7 cellular contexts compared by ENCODE assay signal in genomic region chr2:221104391-221104811, GRCh38.
DNase-seq lines count a peak whose midpoint lies in the region; ATAC-seq lines count a peak whose summit lies in the region.

No MANE protein-coding gene starts in this region.

- no peaks in the 10 kb centered on the region for H3K9me3 Mint-ChIP-seq in activated T-helper 17 cell treated with anti-CD3 and anti-CD28 coated beads, Interleukin-2, amount 50 U/mL, for 72 hours

- peaks cover 0 to 2% (median 0%) of the 10 kb centered on the region in 5 donors for H3K27me3 ChIP-seq in subcutaneous abdominal adipose tissue (ENCODE audit: control insufficient read depth in 5 of 5, insufficient read depth in 4 of 5, low read length in 5 of 5)

- peak overlapping the region; percentile 8 to 44 (median 23) for H3K4me3 ChIP-seq in subcutaneous abdominal adipose tissue (ENCODE audit: low read depth in 1 of 5, low read length in 5 of 5)

- H3K4me1 ChIP-seq in subcutaneous abdominal adipose tissue (ENCODE audit: control insufficient read depth in 5 of 5, insufficient read depth in 5 of 5, low read length in 5 of 5), result peaks cover 0 to 12% (median 10%) of the 10 kb centered on the region in 5 donors

- H3K27me3 Mint-ChIP-seq in activated T-helper 17 cell treated with anti-CD3 and anti-CD28 coated beads, Interleukin-2, amount 50 U/mL, for 72 hours, result peaks cover 5% of the 10 kb centered on the region

- H3K9me3 ChIP-seq in subcutaneous abdominal adipose tissue (ENCODE audit: control insufficient read depth in 5 of 5, low read length in 5 of 5), result no peaks in the 10 kb centered on the region

- peaks cover 4% of the 10 kb centered on the region for H3K4me1 Mint-ChIP-seq in activated T-helper 17 cell treated with anti-CD3 and anti-CD28 coated beads, Interleukin-2, amount 50 U/mL, for 72 hours

- no peak overlapping the region for H3K27ac Mint-ChIP-seq in activated T-helper 17 cell treated with anti-CD3 and anti-CD28 coated beads, Interleukin-2, amount 50 U/mL, for 72 hours

- no peak overlapping the region for H3K27ac ChIP-seq in subcutaneous abdominal adipose tissue (ENCODE audit: low read depth, low read length)

- H3K9ac ChIP-seq in subcutaneous abdominal adipose tissue (ENCODE audit: low read length in 5 of 5), result peak overlapping the region in 1 of 5 donors; percentile 35

- no peak overlapping the region for H3K4me3 Mint-ChIP-seq in activated T-helper 17 cell treated with anti-CD3 and anti-CD28 coated beads, Interleukin-2, amount 50 U/mL, for 72 hours

- H3K36me3 Mint-ChIP-seq in activated T-helper 17 cell treated with anti-CD3 and anti-CD28 coated beads, Interleukin-2, amount 50 U/mL, for 72 hours (ENCODE audit: low read depth), result no peaks in the 10 kb centered on the region

- H3K36me3 ChIP-seq in subcutaneous abdominal adipose tissue (ENCODE audit: control insufficient read depth in 5 of 5, insufficient read depth in 5 of 5, low read length in 5 of 5), result no peaks in the 10 kb centered on the region

- ATAC-seq in HG02610 (IDR thresholded peaks at IDR 0.05; ENCODE audit: unreplicated experiment), result peak; percentile 45
- peak; percentile 9 for ATAC-seq in activated T-helper 17 cell treated with anti-CD3 and anti-CD28 coated beads, Interleukin-2, amount 50 U/mL, for 72 hours (replicated peaks)

- DNase-seq in inferior parietal cortex (ENCODE audit: extremely low spot score) (peak; percentile 43), T-helper 2 cell (no peak), A172 (ENCODE audit: low spot score) (no peak)
- DNase-seq in activated CD8-positive, alpha-beta memory T cell treated with anti-CD3 and anti-CD28 coated beads for 24 hours, result no peak
